In the genomic region with DNA sequence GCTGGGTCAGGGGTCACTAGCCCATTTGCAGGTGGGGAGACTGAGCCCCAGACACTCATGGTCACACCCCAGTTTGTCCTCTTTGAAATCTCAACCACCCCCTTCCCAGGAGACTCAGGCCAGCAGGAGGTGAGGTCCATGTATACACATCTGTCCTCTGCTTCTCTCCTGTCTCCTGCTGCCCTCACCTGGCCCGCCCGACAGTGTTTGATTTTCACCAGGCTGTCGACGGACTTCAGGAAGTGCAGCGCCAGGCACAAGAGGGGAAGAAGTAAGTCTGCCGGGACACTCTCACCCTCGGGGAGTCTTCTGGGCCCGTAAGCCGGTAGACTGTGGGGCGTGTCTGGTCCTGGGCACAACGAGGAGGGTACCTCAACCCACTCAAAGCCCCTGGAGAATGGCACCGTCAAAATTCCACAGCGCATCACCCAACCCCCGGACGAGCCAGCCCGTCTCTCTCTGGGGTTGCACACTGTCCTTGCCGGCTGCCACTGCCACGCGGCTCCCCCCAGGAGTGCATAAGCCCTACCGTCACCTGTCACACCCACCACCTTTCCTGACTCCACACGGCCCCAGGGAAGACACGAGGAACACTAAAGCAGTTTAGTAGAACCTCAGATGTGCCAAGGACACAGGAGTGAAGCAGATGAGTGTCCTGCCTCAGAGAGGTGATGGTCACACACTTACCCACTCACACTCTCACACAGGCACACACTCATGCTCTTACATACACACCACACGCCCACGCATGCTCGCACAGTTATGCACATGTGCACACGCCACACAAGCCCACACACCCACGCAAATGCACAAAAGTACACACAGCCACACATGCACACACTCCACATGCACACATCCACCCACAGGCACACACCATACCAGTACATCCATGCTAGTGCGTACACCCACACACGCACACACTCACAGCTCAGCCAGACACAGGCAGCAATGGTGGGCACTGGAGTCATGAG, we compare ENCODE assay signal across 1 cellular context.
TF ChIP-seq lines count a peak whose summit lies in the region.

No MANE protein-coding gene starts in this region.

TF ChIP-seq in IMR-90, 13 proteins besides CTCF, POLR2A, EP300 and RAD21:
- no peak for TF ChIP-seq BHLHE40 (IDR thresholded peaks at IDR 0.05; ENCODE audit: low read depth, low read length)
TF ChIP-seq in IMR-90: peak in this region for 0.
